ENCODE assay signal across 17 cellular contexts in genomic region chr15:92650966-92651365, GRCh38.
"Had no signal": no experiment of that assay in that cellular context is flagged by ENCODE, and none has a peak within 500 bp of the region (broad histone marks: within the 10 kb centered on the region; RNA-seq: fewer than 3 reads in every experiment).

No MANE protein-coding gene starts in this region.

- H3K9me3 ChIP-seq: breast epithelium, Peyer's patch, SJSA1 had no signal

- DNase-seq: activated CD4-positive, alpha-beta memory T cell treated with anti-CD3 and anti-CD28 coated beads for 36 hours; activated CD4-positive, alpha-beta T cell treated with anti-CD3 and anti-CD28 coated beads, Interleukin-2, amount 10 ng/mL, durations not matched to agents 7 days and 5 days; activated CD4-positive, CD25-positive, alpha-beta regulatory T cell; aorta; caudate nucleus; NCI-H1092; NCI-H1930; NCI-H526; NCI-H774; Peyer's patch; SHP77; SW 1271 had no signal

- H3K9me3 Mint-ChIP-seq: activated CD4-positive, alpha-beta memory T cell treated with anti-CD3 and anti-CD28 coated beads for 36 hours; activated naive CD4-positive, alpha-beta T cell treated with anti-CD3 and anti-CD28 coated beads, Interleukin-2, amount 50 U/mL, for 24 hours had no signal

- H3K4me3 Mint-ChIP-seq: activated CD4-positive, alpha-beta memory T cell treated with anti-CD3 and anti-CD28 coated beads for 36 hours; activated CD4-positive, alpha-beta T cell treated with anti-CD3 and anti-CD28 coated beads, Interleukin-2, amount 10 ng/mL, durations not matched to agents 7 days and 5 days; activated naive CD4-positive, alpha-beta T cell treated with anti-CD3 and anti-CD28 coated beads, Interleukin-2, amount 50 U/mL, for 24 hours; T-helper 2 cell treated with Interferon-gamma antibody and Interleukin-4, amounts not matched to agents 5 μg/mL and 100 μg/mL, for 36 hours had no signal

- H3K9ac ChIP-seq: KMS-11 had no signal

- H3K27ac ChIP-seq: KMS-11, Peyer's patch, SJSA1 had no signal

- H3K27ac Mint-ChIP-seq: activated CD4-positive, alpha-beta memory T cell treated with anti-CD3 and anti-CD28 coated beads for 36 hours; activated CD4-positive, alpha-beta T cell treated with anti-CD3 and anti-CD28 coated beads, Interleukin-2, amount 10 ng/mL, durations not matched to agents 7 days and 5 days; activated naive CD4-positive, alpha-beta T cell treated with anti-CD3 and anti-CD28 coated beads, Interleukin-2, amount 50 U/mL, for 24 hours; T-helper 2 cell treated with Interferon-gamma antibody and Interleukin-4, amounts not matched to agents 5 μg/mL and 100 μg/mL, for 36 hours had no signal

- H3K27me3 ChIP-seq: breast epithelium, Peyer's patch had no signal

- H3K36me3 Mint-ChIP-seq: activated CD4-positive, alpha-beta memory T cell treated with anti-CD3 and anti-CD28 coated beads for 36 hours had no signal

- H3K36me3 ChIP-seq: breast epithelium, Peyer's patch, SJSA1 had no signal

- H3K4me3 ChIP-seq: Peyer's patch, SJSA1 had no signal
